Comparison of ENCODE assay signal across 22 cellular contexts in the genomic region with DNA sequence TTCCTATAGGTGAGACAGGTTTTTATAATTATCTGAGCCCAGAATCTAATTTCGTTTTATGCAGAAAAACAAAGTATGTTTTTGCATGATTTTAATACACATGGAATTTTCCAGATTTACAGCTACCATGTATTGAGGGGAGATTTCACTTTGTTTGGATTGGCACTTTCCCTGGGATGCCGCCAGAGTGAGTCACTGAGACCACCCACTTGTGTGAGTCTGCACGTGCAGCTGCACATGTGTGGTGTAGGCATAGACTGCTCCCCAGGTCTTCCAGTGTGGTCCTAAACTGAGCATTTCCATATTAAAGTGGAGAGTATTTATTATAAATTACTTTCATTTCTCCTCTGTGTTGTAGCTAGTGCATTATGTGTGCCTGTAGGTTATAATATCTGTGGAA.
DNase-seq lines count a peak whose midpoint lies in the region; ATAC-seq and TF ChIP-seq lines count a peak whose summit lies in the region.
"Had no signal": no experiment of that assay in that cellular context is flagged by ENCODE, and none has a peak within 500 bp of the region (broad histone marks: within the 10 kb centered on the region; RNA-seq: fewer than 3 reads in every experiment).

No MANE protein-coding gene starts in this region.

- CTCF ChIA-PET in HEK293 (lab: Yijun Ruan, JAX) = interaction anchor here (0.9 kb wide), 1 partner anchor 608 kb away, joined by 5 read pairs; no protein-coding TSS in a partner anchor

- H3K36me3 ChIP-seq in HEK293 (ENCODE audit: control insufficient read depth in 2 of 2, insufficient read depth in 1 of 2, low read length in 2 of 2) (no peaks in the 10 kb centered on the region), adipocyte (ENCODE audit: control insufficient read depth, insufficient read depth, low read length, severe bottlenecking) (no peaks in the 10 kb centered on the region), prostate gland (no peaks in the 10 kb centered on the region)
- H3K36me3 ChIP-seq: ascending aorta, thyroid gland had no signal

- WGBS in prostate gland = 58% methylated on average over 3 of the region's 3 CpGs

- DNase-seq in adipocyte (ENCODE audit: low read depth) = peak; percentile 7
- peak; percentile 47 for DNase-seq in fibroblast of mammary gland (ENCODE audit: low read depth)
- DNase-seq in pulmonary artery endothelial cell (ENCODE audit: low read depth, low spot score) = peak; percentile 15
- DNase-seq in prostate gland (ENCODE audit: low spot score) = no peak
- DNase-seq: activated B cell treated with CpG ODN at 0.5 μM for 24 hours; activated CD8-positive, alpha-beta T cell treated with anti-CD3 and anti-CD28 coated beads, Interleukin-2, amount 10 ng/mL, durations not matched to agents 7 days and 5 days; activated naive CD4-positive, alpha-beta T cell treated with anti-CD3 and anti-CD28 coated beads for 36 hours; activated T-cell treated with anti-CD3 and anti-CD28 coated beads, Interleukin-2, amount 50 U/mL, for 24 hours; AML-193; Caco-2; GOT3; occipital lobe; right cardiac atrium; SHP77 treated with DMSO at 0.1 percent for 48 hours; stimulated activated naive CD4-positive, alpha-beta T cell; T-helper 17 cell; thyroid gland had no signal

- H3K4me3 ChIP-seq in HEK293 (ENCODE audit: low read depth, low read length) (no peak overlapping the region), adipocyte (ENCODE audit: low read length) (no peak overlapping the region), fibroblast of mammary gland (ENCODE audit: control insufficient read depth, low read depth, low read length) (no peak overlapping the region), prostate gland (no peak overlapping the region)
- H3K4me3 ChIP-seq: ascending aorta, coronary artery, thyroid gland had no signal

- H3K27ac ChIP-seq in HEK293 (ENCODE audit: extremely low read depth, low read depth, low read length) (no peak overlapping the region), prostate gland (no peak overlapping the region)
- H3K27ac ChIP-seq: ascending aorta, coronary artery, thyroid gland had no signal

- no peak overlapping the region for H3K9ac ChIP-seq in adipocyte (ENCODE audit: low read length)

- H3K4me1 ChIP-seq in HEK293 (ENCODE audit: control insufficient read depth, insufficient read depth, low read length) (peaks cover 34% of the 10 kb centered on the region), adipocyte (ENCODE audit: control insufficient read depth, insufficient read depth, low read length) (no peaks in the 10 kb centered on the region), prostate gland (replicated peaks) (no peaks in the 10 kb centered on the region)
- H3K4me1 ChIP-seq: ascending aorta, Caco-2, thyroid gland had no signal

- POLR2A ChIA-PET in HEK293 (lab: Yijun Ruan, JAX) = no interaction called here

- intact Hi-C loops in prostate gland (cut with DNase I) = no loop called here

- TF ChIP-seq CTCF in HEK293 (tag by site-specific recombination; IDR thresholded peaks at IDR 0.05) = no peak
- no peak for TF ChIP-seq CTCF in fibroblast of mammary gland (conservative IDR thresholded peaks at IDR 0.05; ENCODE audit: control insufficient read depth, insufficient read depth, low read depth, low read length)
- TF ChIP-seq CTCF in prostate gland (IDR thresholded peaks at IDR 0.05) = no peak

- no peak for TF ChIP-seq POLR2A in prostate gland (IDR thresholded peaks at IDR 0.05)

- H3K9me3 ChIP-seq in HEK293 (ENCODE audit: control insufficient read depth, insufficient read depth, low read depth, low read length) (no peaks in the 10 kb centered on the region), adipocyte (ENCODE audit: control insufficient read depth, low read length) (no peaks in the 10 kb centered on the region), prostate gland (no peaks in the 10 kb centered on the region)
- H3K9me3 ChIP-seq: ascending aorta, Caco-2, thyroid gland had no signal

- H3K27me3 ChIP-seq in adipocyte (replicated peaks; ENCODE audit: control insufficient read depth, insufficient read depth, low read length) (peaks cover 3% of the 10 kb centered on the region), prostate gland (replicated peaks; ENCODE audit: insufficient read depth) (no peaks in the 10 kb centered on the region)
- H3K27me3 ChIP-seq: ascending aorta, thyroid gland had no signal

- ATAC-seq in GM21576 (IDR thresholded peaks at IDR 0.05; ENCODE audit: unreplicated experiment) (no peak), GM19395 (IDR thresholded peaks at IDR 0.05; ENCODE audit: unreplicated experiment) (no peak)
- ATAC-seq: activated CD8-positive, alpha-beta T cell treated with anti-CD3 and anti-CD28 coated beads, Interleukin-2, amount 10 ng/mL, durations not matched to agents 7 days and 5 days; right cardiac atrium; T-helper 17 cell had no signal

TF ChIP-seq in HEK293, 187 proteins besides CTCF, POLR2A, EP300 and RAD21:
- TF ChIP-seq ZNF48 (tag by site-specific recombination; IDR thresholded peaks at IDR 0.05) (no peak), ZFHX2 (tag by site-specific recombination; conservative IDR thresholded peaks at IDR 0.05) (peak; percentile 28; the same call in 1 of the 2 replicates), WT1 (tag by site-specific recombination; IDR thresholded peaks at IDR 0.05) (0 out of 2 replicates have a peak, but pooled peaks have one; percentile 20), ZNF132 (tag by site-specific recombination; IDR thresholded peaks at IDR 0.05; ENCODE audit: borderline replicate concordance) (no peak), GLIS1 (tag by site-specific recombination; IDR thresholded peaks at IDR 0.05) (peak; percentile 74), PRDM10 (tag by site-specific recombination; IDR thresholded peaks at IDR 0.05) (0 out of 2 replicates have a peak, but pooled peaks have one; percentile 24)
TF ChIP-seq in HEK293: peak in this region for 4.
